ENCODE assay signal across 9 cellular contexts in the genomic region with DNA sequence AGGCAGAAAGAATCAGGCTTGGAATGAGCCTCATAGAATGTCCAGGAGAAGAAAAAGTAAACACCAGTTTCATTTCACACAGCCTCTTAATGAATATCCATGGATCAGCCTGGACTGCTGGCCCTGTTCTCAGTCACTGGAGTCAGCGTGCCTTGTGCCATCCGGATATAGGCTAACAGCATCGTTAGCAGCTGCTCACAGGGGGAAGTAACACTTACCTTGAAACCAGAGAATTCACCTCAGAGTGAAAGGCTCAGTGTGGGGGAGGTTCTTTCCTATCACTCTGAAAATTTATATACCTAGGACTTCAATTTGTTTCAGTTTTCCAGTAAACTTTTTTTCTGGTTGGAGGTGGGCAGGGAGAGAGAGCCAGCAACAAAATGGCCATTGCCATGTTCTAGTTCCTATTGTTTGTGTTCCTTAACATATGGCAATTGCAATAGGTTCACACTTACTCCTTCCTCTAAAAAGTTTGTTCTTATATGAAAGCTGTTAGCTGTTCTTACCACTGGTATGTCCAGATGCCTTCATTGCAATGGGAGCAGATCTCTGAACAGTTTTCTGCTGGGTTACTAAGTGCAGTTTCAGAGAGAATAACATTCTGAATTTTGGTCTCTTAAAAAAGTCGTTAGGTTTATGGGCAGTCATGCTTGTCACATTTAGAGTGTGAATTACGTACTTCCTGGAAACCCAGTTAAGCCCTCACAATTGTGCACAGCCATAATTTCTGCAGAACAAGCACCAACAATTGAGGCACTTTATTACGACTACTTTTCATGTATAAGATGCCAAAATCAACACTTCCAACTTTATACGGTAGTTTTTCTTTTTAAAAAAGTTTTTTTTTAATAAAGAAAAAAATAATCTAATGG.
DNase-seq lines count a peak whose midpoint lies in the region; ATAC-seq and TF ChIP-seq lines count a peak whose summit lies in the region.
"Had no signal": no experiment of that assay in that cellular context is flagged by ENCODE, and none has a peak within 500 bp of the region (broad histone marks: within the 10 kb centered on the region; RNA-seq: fewer than 3 reads in every experiment).

No MANE protein-coding gene starts in this region.

- intact Hi-C loops in MCF 10A (cut with micrococcal nuclease): no loop called here

- CTCF ChIA-PET in MCF 10A (lab: Yijun Ruan, JAX): no interaction called here

- H3K36me3 Mint-ChIP-seq in natural killer cell treated with Interleukin-12 subunit alpha and Interleukin-12 subunit beta and Interleukin-15 and Interleukin-18, amount 100 ng/mL, for 72 hours: no peaks in the 10 kb centered on the region
- H3K36me3 Mint-ChIP-seq in MCF 10A (ENCODE audit: insufficient read depth, unreplicated experiment): no peaks in the 10 kb centered on the region

- peak; percentile 68 for DNase-seq in NCI-H510A treated with DMSO at 0.1 percent for 48 hours (lab: John Stamatoyannopoulos, UW)
- no peak for DNase-seq in natural killer cell treated with Interleukin-12 subunit alpha and Interleukin-12 subunit beta and Interleukin-15 and Interleukin-18, amount 100 ng/mL, for 72 hours (ENCODE audit: low spot score)
- no peak for DNase-seq in pons (ENCODE audit: low spot score)
- DNase-seq in osteoblast (ENCODE audit: insufficient read length, low spot score, missing footprints): no peak
- DNase-seq in MCF 10A (ENCODE audit: unreplicated experiment): no peak
- no peak for DNase-seq in ACHN

- no peaks in the 10 kb centered on the region for H3K36me3 ChIP-seq in osteoblast (ENCODE audit: insufficient read depth, low read length)
- H3K36me3 ChIP-seq: thoracic aorta had no signal

- in situ Hi-C loops in ACHN (cut with HindIII; ENCODE audit: low pct_ligation_motif_present, low pct_unique_long_range_greater_than_20kb, low sequenced_read_pairs): no loop called here

- H3K27ac ChIP-seq in osteoblast (ENCODE audit: low read depth, low read length): no peak overlapping the region
- H3K27ac ChIP-seq: thoracic aorta had no signal

- ATAC-seq in GM19035 (IDR thresholded peaks at IDR 0.05; ENCODE audit: unreplicated experiment) (peak; percentile 92), HG02798 (IDR thresholded peaks at IDR 0.05; ENCODE audit: poor library complexity, unreplicated experiment) (peak; percentile 96)
- ATAC-seq in natural killer cell treated with Interleukin-12 subunit alpha and Interleukin-12 subunit beta and Interleukin-15 and Interleukin-18, amount 100 ng/mL, for 72 hours: peak; percentile 73 to 91

- no peak overlapping the region for H2AFZ ChIP-seq in osteoblast (ENCODE audit: low read length)

- no TSS peak for BruUV-seq in MCF 10A (replicated peaks; lab: Mats Ljungman, UMichigan)

- POLR2A ChIA-PET in MCF 10A (lab: Yijun Ruan, JAX): no interaction called here

- H3K4me3 Mint-ChIP-seq in natural killer cell treated with Interleukin-12 subunit alpha and Interleukin-12 subunit beta and Interleukin-15 and Interleukin-18, amount 100 ng/mL, for 72 hours: peak overlapping the region; percentile 58
- H3K4me3 Mint-ChIP-seq in MCF 10A (ENCODE audit: unreplicated experiment): no peak overlapping the region

- no peaks in the 10 kb centered on the region for H3K9me3 ChIP-seq in osteoblast (ENCODE audit: low read depth, low read length)
- H3K9me3 ChIP-seq: thoracic aorta had no signal

- H3K27me3 ChIP-seq in osteoblast (ENCODE audit: insufficient read depth, low read length): no peaks in the 10 kb centered on the region

- no peaks in the 10 kb centered on the region for H3K27me3 Mint-ChIP-seq in natural killer cell treated with Interleukin-12 subunit alpha and Interleukin-12 subunit beta and Interleukin-15 and Interleukin-18, amount 100 ng/mL, for 72 hours
- H3K27me3 Mint-ChIP-seq in MCF 10A (ENCODE audit: insufficient read depth, unreplicated experiment): peaks cover 11% of the 10 kb centered on the region

- H4K20me1 ChIP-seq in osteoblast (ENCODE audit: insufficient read depth, low read length): no peaks in the 10 kb centered on the region

- TF ChIP-seq CTCF in osteoblast (IDR thresholded peaks at IDR 0.05; ENCODE audit: extremely low read depth, low read depth, low read length) (no peak), MCF 10A (IDR thresholded peaks at IDR 0.05; ENCODE audit: unreplicated experiment) (no peak)

- no peaks in the 10 kb centered on the region for H3K4me1 ChIP-seq in osteoblast (ENCODE audit: insufficient read depth, low read length)

- H3K9me3 Mint-ChIP-seq in natural killer cell treated with Interleukin-12 subunit alpha and Interleukin-12 subunit beta and Interleukin-15 and Interleukin-18, amount 100 ng/mL, for 72 hours: no peaks in the 10 kb centered on the region
- no peaks in the 10 kb centered on the region for H3K9me3 Mint-ChIP-seq in MCF 10A (ENCODE audit: unreplicated experiment)

- no peak overlapping the region for H3K4me2 ChIP-seq in osteoblast (ENCODE audit: insufficient read depth, low read length)

- peaks cover 19 to 22% of the 10 kb centered on the region in 2 donors for H3K4me1 Mint-ChIP-seq in natural killer cell treated with Interleukin-12 subunit alpha and Interleukin-12 subunit beta and Interleukin-15 and Interleukin-18, amount 100 ng/mL, for 72 hours (ENCODE audit: low read depth in 2 of 2)
- no peaks in the 10 kb centered on the region for H3K4me1 Mint-ChIP-seq in MCF 10A (ENCODE audit: insufficient read depth, unreplicated experiment)

- peak overlapping the region; percentile 77 to 84 for H3K27ac Mint-ChIP-seq in natural killer cell treated with Interleukin-12 subunit alpha and Interleukin-12 subunit beta and Interleukin-15 and Interleukin-18, amount 100 ng/mL, for 72 hours
- H3K27ac Mint-ChIP-seq in MCF 10A (ENCODE audit: low read depth, unreplicated experiment): no peak overlapping the region

- H3K79me2 ChIP-seq in osteoblast (ENCODE audit: insufficient read depth, low read length): no peaks in the 10 kb centered on the region

- no peak overlapping the region for H3K4me3 ChIP-seq in osteoblast (ENCODE audit: insufficient read depth, low read length)
- H3K4me3 ChIP-seq: thoracic aorta had no signal
